ENCODE assay signal across 25 cellular contexts in the genomic region with DNA sequence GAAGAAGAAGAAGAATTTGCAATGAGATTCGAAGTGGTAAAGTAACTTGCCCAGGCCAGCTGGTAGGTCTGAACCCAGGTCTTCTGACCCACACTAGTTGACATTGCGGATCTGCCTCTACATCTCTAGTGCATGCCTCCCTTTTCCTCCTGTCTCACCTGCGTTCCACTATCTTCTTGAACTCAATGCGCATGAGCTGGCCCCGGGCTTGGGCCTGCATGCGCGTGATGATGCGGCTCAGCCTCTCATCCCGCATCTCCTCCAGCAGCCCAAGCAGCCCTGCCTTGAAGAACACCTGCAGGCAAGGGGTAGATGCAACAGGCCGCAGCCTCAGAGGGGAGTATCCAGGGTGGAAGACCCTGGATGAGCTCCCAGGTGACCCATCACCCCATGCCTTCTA. TPM values are rescaled to one million over a fixed set of nuclear protein-coding genes. Genes with fewer than 3 reads are reported as not detected.
DNase-seq lines count a peak whose midpoint lies in the region; ATAC-seq, FAIRE-seq and TF ChIP-seq lines count a peak whose summit lies in the region.
"Had no signal": no experiment of that assay in that cellular context is flagged by ENCODE, and none has a peak within 500 bp of the region (broad histone marks: within the 10 kb centered on the region; RNA-seq: fewer than 3 reads in every experiment).

No MANE protein-coding gene starts in this region.

- H2AFZ ChIP-seq in HepG2 (ENCODE audit: low read length) (no peak overlapping the region), neuronal stem cell (ENCODE audit: low read length) (no peak overlapping the region)
- H2AFZ ChIP-seq: GM23248 had no signal

- peak overlapping the region; percentile 99 for H3K27ac ChIP-seq in cardiac muscle cell
- no peak overlapping the region for H3K27ac ChIP-seq in HepG2 (ENCODE audit: extremely low read length, insufficient read depth, low read length)
- H3K27ac ChIP-seq in right lobe of liver = no peak overlapping the region
- no peak overlapping the region for H3K27ac ChIP-seq in neuronal stem cell (replicated peaks; ENCODE audit: low read length)
- H3K27ac ChIP-seq: GM23248 had no signal

- no peak overlapping the region for H2AK5ac ChIP-seq in neuronal stem cell (ENCODE audit: low read depth, low read length)

- no peak overlapping the region for H3K4me3 ChIP-seq in cardiac muscle cell
- H3K4me3 ChIP-seq in HepG2 (replicated peaks in 1 of 3; ENCODE audit: insufficient read depth in 1 of 3, low read depth in 2 of 3, low read length in 3 of 3) = no peak overlapping the region
- no peak overlapping the region for H3K4me3 ChIP-seq in right lobe of liver
- no peak overlapping the region for H3K4me3 ChIP-seq in neuronal stem cell (ENCODE audit: low read length in 2 of 2)
- H3K4me3 ChIP-seq: GM12878, GM23248, HAP-1 had no signal

- no peak overlapping the region for H3K4ac ChIP-seq in neuronal stem cell (ENCODE audit: low read length)

- in situ Hi-C loops in HepG2 (cut with HindIII; ENCODE audit: extremely low pct_ligation_motif_present, low pct_unique_long_range_greater_than_20kb) = no loop called here

- no peak for TF ChIP-seq POLR2A in HepG2 (IDR thresholded peaks at IDR 0.05; ENCODE audit: insufficient read depth in 1 of 2, low read depth in 2 of 2, low read length in 2 of 2)
- TF ChIP-seq POLR2A in right lobe of liver (IDR thresholded peaks at IDR 0.05) = no peak

- H3K79me2 ChIP-seq in HepG2 (ENCODE audit: insufficient read depth, low read length) = no peaks in the 10 kb centered on the region

- CTCF ChIA-PET in HepG2 (lab: Yijun Ruan, JAX; ENCODE audit: low intra/inter-chr PET ratio, low total read pairs) = no interaction called here

- H2BK120ac ChIP-seq in neuronal stem cell (ENCODE audit: low read depth, low read length) = no peak overlapping the region

- POLR2A ChIA-PET in HepG2 (lab: Yijun Ruan, JAX) = no interaction called here

- no peak overlapping the region for H2BK12ac ChIP-seq in neuronal stem cell (ENCODE audit: low read length)

- H4K20me1 ChIP-seq in HepG2 (ENCODE audit: insufficient read depth, low read length) = no peaks in the 10 kb centered on the region

- H3K4me2 ChIP-seq in HepG2 (ENCODE audit: low read depth, low read length) = no peak overlapping the region
- no peak overlapping the region for H3K4me2 ChIP-seq in neuronal stem cell (ENCODE audit: insufficient read depth, low read length, poor library complexity, severe bottlenecking)

- H3K79me1 ChIP-seq in neuronal stem cell (ENCODE audit: low read depth, low read length) = no peaks in the 10 kb centered on the region

- no peak for TF ChIP-seq RAD21 in HepG2 (CRISPR knock-in tag; IDR thresholded peaks at IDR 0.05)

- H4K8ac ChIP-seq in neuronal stem cell (ENCODE audit: low read depth, low read length) = no peak overlapping the region

- H4K91ac ChIP-seq in neuronal stem cell (ENCODE audit: low read depth, low read length, poor library complexity) = no peak overlapping the region

- ATAC-seq in left ventricle myocardium superior = no peak
- ATAC-seq in HepG2 = no peak
- no peak for ATAC-seq in right lobe of liver
- no peak for ATAC-seq in sciatic nerve
- ATAC-seq: GM12878 had no signal

- intact Hi-C loops in left ventricle myocardium superior (cut with micrococcal nuclease) (no loop called here), HepG2 (cut with micrococcal nuclease; ENCODE audit: unreplicated experiment) (no loop called here), right lobe of liver (cut with DNase I) (no loop called here), head of caudate nucleus (cut with DNase I) (no loop called here), sciatic nerve (cut with DNase I) (no loop called here)

- no peaks in the 10 kb centered on the region for H3K9me3 ChIP-seq in cardiac muscle cell (ENCODE audit: low read depth)
- no peaks in the 10 kb centered on the region for H3K9me3 ChIP-seq in HepG2 (ENCODE audit: low read length)
- H3K9me3 ChIP-seq in right lobe of liver = no peaks in the 10 kb centered on the region
- no peaks in the 10 kb centered on the region for H3K9me3 ChIP-seq in neuronal stem cell (replicated peaks in 1 of 2; ENCODE audit: control insufficient read depth in 2 of 2, insufficient read depth in 1 of 2, low read depth in 1 of 2, low read length in 2 of 2)
- H3K9me3 ChIP-seq: HAP-1 had no signal

- H3K14ac ChIP-seq in neuronal stem cell (ENCODE audit: low read length) = no peak overlapping the region

- H3K18ac ChIP-seq in neuronal stem cell (ENCODE audit: low read length) = no peak overlapping the region

- TF ChIP-seq EP300 in HepG2 (IDR thresholded peaks at IDR 0.05; ENCODE audit: low read depth in 2 of 2, low read length in 2 of 2) (no peak), HepG2 (CRISPR knock-in tag; IDR thresholded peaks at IDR 0.05; ENCODE audit: borderline replicate concordance) (no peak)

- 47% methylated on average over 10 of the region's 10 CpGs for WGBS in HepG2 (ENCODE audit: low lambda C conversion rate)
- WGBS in right lobe of liver (ENCODE audit: insufficient coverage, low coverage, low lambda C conversion rate, missing lambda C conversion rate) = 82% methylated on average over 9 of the region's 10 CpGs
- WGBS in neuronal stem cell (ENCODE audit: extremely low coverage in 2 of 2, insufficient read length in 2 of 2, insufficient replicate concordance in 1 of 2), 2 donors = no CpG with 5 or more reads among the region's 10 CpGs

- no peak overlapping the region for H3K23ac ChIP-seq in neuronal stem cell (ENCODE audit: low read depth, low read length, poor library complexity)

- H2BK5ac ChIP-seq in neuronal stem cell (ENCODE audit: low read length) = no peak overlapping the region

- peaks cover 23% of the 10 kb centered on the region for H3K4me1 ChIP-seq in cardiac muscle cell (ENCODE audit: low read depth)
- no peaks in the 10 kb centered on the region for H3K4me1 ChIP-seq in HepG2 (ENCODE audit: insufficient read depth, low read length)
- no peaks in the 10 kb centered on the region for H3K4me1 ChIP-seq in right lobe of liver
- peaks cover 0 to 3% of the 10 kb centered on the region in 2 donors for H3K4me1 ChIP-seq in neuronal stem cell (ENCODE audit: control insufficient read depth in 2 of 2, insufficient read depth in 1 of 2, low read depth in 1 of 2, low read length in 2 of 2)
- H3K4me1 ChIP-seq: HAP-1 had no signal

- DNase-seq in cardiac muscle cell (ENCODE audit: low read depth in 1 of 2, low spot score in 1 of 2) (no peak), left ventricle myocardium superior (no peak), HepG2 (ENCODE audit: low spot score) (no peak), right lobe of liver (no peak), neuronal stem cell (ENCODE audit: low spot score) (no peak), head of caudate nucleus (no peak), sciatic nerve (ENCODE audit: low spot score) (no peak)
- DNase-seq: 8988T; C1 segment of cervical spinal cord; CD4-positive, CD25-positive, alpha-beta regulatory T cell; CD8-positive, alpha-beta memory T cell; COR-L47; DMS 273 treated with DMSO at 0.1 percent for 48 hours; DMS53; DND-41; EL; GM23248 had no signal

- no TSS peak for BruUV-seq in HepG2 (replicated peaks; lab: Mats Ljungman, UMichigan)

- no peak for FAIRE-seq in HepG2 (lab: Jason Lieb, UNC)
- FAIRE-seq: GM12878, GM19239 had no signal

- peaks cover 99% of the 10 kb centered on the region for H3K36me3 ChIP-seq in cardiac muscle cell
- H3K36me3 ChIP-seq in HepG2 (replicated peaks in 1 of 2; ENCODE audit: control insufficient read depth in 1 of 2, insufficient read depth in 2 of 2, low read length in 2 of 2) = no peaks in the 10 kb centered on the region
- H3K36me3 ChIP-seq in right lobe of liver = no peaks in the 10 kb centered on the region
- H3K36me3 ChIP-seq in neuronal stem cell (replicated peaks in 1 of 2; ENCODE audit: control insufficient read depth in 2 of 2, insufficient read depth in 2 of 2, low read length in 2 of 2) = no peaks in the 10 kb centered on the region
- H3K36me3 ChIP-seq: HAP-1 had no signal

- H3K27me3 ChIP-seq in cardiac muscle cell (no peaks in the 10 kb centered on the region), HepG2 (ENCODE audit: control insufficient read depth in 1 of 2, insufficient read depth in 2 of 2, low read length in 2 of 2) (peaks cover 22 to 78% of the 10 kb centered on the region in 2 experiments), right lobe of liver (no peaks in the 10 kb centered on the region), neuronal stem cell (ENCODE audit: control insufficient read depth in 3 of 3, insufficient read depth in 3 of 3, low read depth in 1 of 3, low read length in 3 of 3) (peaks cover 0 to 24% (median 0%) of the 10 kb centered on the region in 3 experiments)

- H2BK15ac ChIP-seq in neuronal stem cell (ENCODE audit: low read length) = no peak overlapping the region

- TF ChIP-seq CTCF in cardiac muscle cell (IDR thresholded peaks at IDR 0.05; ENCODE audit: low read depth, low read length) (no peak), HepG2 (CRISPR knock-in tag; IDR thresholded peaks at IDR 0.05) (no peak), right lobe of liver (IDR thresholded peaks at IDR 0.05) (no peak)

- H3K9ac ChIP-seq in HepG2 (ENCODE audit: insufficient read depth, low read depth, low read length) = no peak overlapping the region
- peak overlapping the region; percentile 26 for H3K9ac ChIP-seq in neuronal stem cell (ENCODE audit: low read depth, low read length, poor library complexity)
- H3K9ac ChIP-seq: GM23248 had no signal

RNA-seq across cellular contexts. Expression of a gene that starts 11.9 kb away (rescaled TPM):
- total RNA-seq in cardiac muscle cell (4,520 and 8,484 TPM in 2 replicates), left ventricle myocardium superior (4,258 TPM), HepG2 (2016; rRNA removed; fragmentation: Illumina TruSeq; extraction: Trizol) (not detected in 2 replicates), right lobe of liver (under 1 TPM in 5 of 6 experiments, not detected in 1; 0.07 to 1.00 (median 0.13) TPM), sciatic nerve (not detected)
- polyA plus RNA-seq in cardiac muscle cell (2,795 and 4,145 TPM in 2 replicates), HepG2 (2011; rRNA removed) (0.01 TPM in 1 of 2 replicates, not detected in the other)
- not detected in 2 replicates for total RNA-seq in HepG2 (2016; cell fraction: cytosol; rRNA removed; fragmentation: Illumina TruSeq; extraction: Trizol; ENCODE audit: low read depth)
- not detected in 2 replicates for total RNA-seq in HepG2 (2016; cell fraction: insoluble cytoplasmic fraction; rRNA removed; fragmentation: Illumina TruSeq; extraction: Trizol)
- total RNA-seq in HepG2 (2016; cell fraction: membrane; rRNA removed; fragmentation: Illumina TruSeq; extraction: Trizol) = not detected in 2 replicates
- not detected in 2 replicates for total RNA-seq in HepG2 (2016; cell fraction: nucleus; rRNA removed; fragmentation: Illumina TruSeq; extraction: Trizol)
- not detected in 2 replicates for polyA plus RNA-seq in HepG2 (2011; cell fraction: cytosol; rRNA removed)
- polyA plus RNA-seq in HepG2 (2011; cell fraction: nucleus; rRNA removed) = not detected in 2 replicates
- not detected in 2 replicates for polyA plus RNA-seq in HepG2 (2012)
- not detected in 2 replicates for polyA plus RNA-seq in HepG2 (2016; cell fraction: cytosol; fragmentation: Illumina TruSeq; extraction: Trizol; ENCODE audit: low read depth)
- not detected in 2 replicates for polyA plus RNA-seq in HepG2 (2016; cell fraction: insoluble cytoplasmic fraction; fragmentation: Illumina TruSeq; extraction: Trizol; ENCODE audit: low read depth)
- not detected in 2 replicates for polyA plus RNA-seq in HepG2 (2016; cell fraction: membrane; fragmentation: Illumina TruSeq; extraction: Trizol; ENCODE audit: low read depth)
- not detected in 2 replicates for polyA plus RNA-seq in HepG2 (2016; cell fraction: nucleus; fragmentation: Illumina TruSeq; extraction: Trizol; ENCODE audit: insufficient read depth, low read depth)
- not detected in 2 replicates for polyA minus RNA-seq in HepG2 (2011; rRNA and poly(A)+ RNA removed; ENCODE audit: low replicate concordance)
- not detected in 2 replicates for polyA minus RNA-seq in HepG2 (2011; cell fraction: cytosol; rRNA and poly(A)+ RNA removed)
- not detected in 2 replicates for polyA minus RNA-seq in HepG2 (2011; cell fraction: nucleus; rRNA and poly(A)+ RNA removed)
- 0.03 TPM for polyA plus RNA-seq in neuronal stem cell (2013, experiment 1 of 2)
- polyA plus RNA-seq in neuronal stem cell (2013, experiment 2 of 2) = 0.04 TPM
- total RNA-seq: A673; CD4-positive, CD25-positive, alpha-beta regulatory T cell; G401; GM12878; GM23248; H4; HT-29 had no signal
- polyA plus RNA-seq: AG04450; CD4-positive, CD25-positive, alpha-beta regulatory T cell; CD8-positive, alpha-beta memory T cell; GM23248 had no signal

RNA-seq across cellular contexts. Expression of a gene that starts 19.3 kb away (rescaled TPM):
- 0.21 and 0.49 TPM in 2 replicates for total RNA-seq in cardiac muscle cell
- polyA plus RNA-seq in cardiac muscle cell = 25.2 and 31.4 TPM in 2 replicates
- total RNA-seq in left ventricle myocardium superior = not detected
- total RNA-seq in HepG2 (2016; rRNA removed; fragmentation: Illumina TruSeq; extraction: Trizol) = not detected in 2 replicates
- total RNA-seq in HepG2 (2016; cell fraction: cytosol; rRNA removed; fragmentation: Illumina TruSeq; extraction: Trizol; ENCODE audit: low read depth) = not detected in 2 replicates
- total RNA-seq in HepG2 (2016; cell fraction: insoluble cytoplasmic fraction; rRNA removed; fragmentation: Illumina TruSeq; extraction: Trizol) = not detected in 2 replicates
- total RNA-seq in HepG2 (2016; cell fraction: membrane; rRNA removed; fragmentation: Illumina TruSeq; extraction: Trizol) = not detected in 2 replicates
- not detected in 2 replicates for total RNA-seq in HepG2 (2016; cell fraction: nucleus; rRNA removed; fragmentation: Illumina TruSeq; extraction: Trizol)
- polyA plus RNA-seq in HepG2 (2011; rRNA removed) = not detected in 2 replicates
- not detected in 2 replicates for polyA plus RNA-seq in HepG2 (2011; cell fraction: cytosol; rRNA removed)
- polyA plus RNA-seq in HepG2 (2011; cell fraction: nucleus; rRNA removed) = not detected in 2 replicates
- not detected in 2 replicates for polyA plus RNA-seq in HepG2 (2012)
- not detected in 2 replicates for polyA plus RNA-seq in HepG2 (2016; cell fraction: cytosol; fragmentation: Illumina TruSeq; extraction: Trizol; ENCODE audit: low read depth)
- polyA plus RNA-seq in HepG2 (2016; cell fraction: insoluble cytoplasmic fraction; fragmentation: Illumina TruSeq; extraction: Trizol; ENCODE audit: low read depth) = not detected in 2 replicates
- polyA plus RNA-seq in HepG2 (2016; cell fraction: membrane; fragmentation: Illumina TruSeq; extraction: Trizol; ENCODE audit: low read depth) = not detected in 2 replicates
- polyA plus RNA-seq in HepG2 (2016; cell fraction: nucleus; fragmentation: Illumina TruSeq; extraction: Trizol; ENCODE audit: insufficient read depth, low read depth) = not detected in 2 replicates
- not detected in 2 replicates for polyA minus RNA-seq in HepG2 (2011; rRNA and poly(A)+ RNA removed; ENCODE audit: low replicate concordance)
- polyA minus RNA-seq in HepG2 (2011; cell fraction: cytosol; rRNA and poly(A)+ RNA removed) = not detected in 2 replicates
- polyA minus RNA-seq in HepG2 (2011; cell fraction: nucleus; rRNA and poly(A)+ RNA removed) = not detected in 2 replicates
- under 1 TPM in 2 of 6 experiments, not detected in 4; 0.32 to 0.49 TPM for total RNA-seq in right lobe of liver
- polyA plus RNA-seq in neuronal stem cell (2013, experiment 1 of 2) = 5.0 TPM
- polyA plus RNA-seq in neuronal stem cell (2013, experiment 2 of 2) = 4.4 TPM
- total RNA-seq in sciatic nerve = 75.3 TPM
- total RNA-seq: A673; CD8-positive, alpha-beta memory T cell; G401; GM12878; GM23248; H4; HT-29 had no signal
- polyA plus RNA-seq: CD4-positive, CD25-positive, alpha-beta regulatory T cell; CD8-positive, alpha-beta memory T cell; GM12878; GM23248 had no signal

RNA-seq across cellular contexts. Expression of a gene that starts 23.5 kb away (rescaled TPM):
- total RNA-seq in cardiac muscle cell = not detected in 2 replicates
- 3.2 and 7.9 TPM in 2 replicates for polyA plus RNA-seq in cardiac muscle cell
- not detected for total RNA-seq in left ventricle myocardium superior
- not detected in 2 replicates for total RNA-seq in HepG2 (2016; rRNA removed; fragmentation: Illumina TruSeq; extraction: Trizol)
- not detected in 2 replicates for total RNA-seq in HepG2 (2016; cell fraction: cytosol; rRNA removed; fragmentation: Illumina TruSeq; extraction: Trizol; ENCODE audit: low read depth)
- total RNA-seq in HepG2 (2016; cell fraction: insoluble cytoplasmic fraction; rRNA removed; fragmentation: Illumina TruSeq; extraction: Trizol) = not detected in 2 replicates
- not detected in 2 replicates for total RNA-seq in HepG2 (2016; cell fraction: membrane; rRNA removed; fragmentation: Illumina TruSeq; extraction: Trizol)
- not detected in 2 replicates for total RNA-seq in HepG2 (2016; cell fraction: nucleus; rRNA removed; fragmentation: Illumina TruSeq; extraction: Trizol)
- polyA plus RNA-seq in HepG2 (2011; rRNA removed) = not detected in 2 replicates
- not detected in 2 replicates for polyA plus RNA-seq in HepG2 (2011; cell fraction: cytosol; rRNA removed)
- not detected in 2 replicates for polyA plus RNA-seq in HepG2 (2011; cell fraction: nucleus; rRNA removed)
- polyA plus RNA-seq in HepG2 (2012) = not detected in 2 replicates
- polyA plus RNA-seq in HepG2 (2016; cell fraction: cytosol; fragmentation: Illumina TruSeq; extraction: Trizol; ENCODE audit: low read depth) = not detected in 2 replicates
- polyA plus RNA-seq in HepG2 (2016; cell fraction: insoluble cytoplasmic fraction; fragmentation: Illumina TruSeq; extraction: Trizol; ENCODE audit: low read depth) = not detected in 2 replicates
- not detected in 2 replicates for polyA plus RNA-seq in HepG2 (2016; cell fraction: membrane; fragmentation: Illumina TruSeq; extraction: Trizol; ENCODE audit: low read depth)
- polyA plus RNA-seq in HepG2 (2016; cell fraction: nucleus; fragmentation: Illumina TruSeq; extraction: Trizol; ENCODE audit: insufficient read depth, low read depth) = not detected in 2 replicates
- polyA minus RNA-seq in HepG2 (2011; rRNA and poly(A)+ RNA removed; ENCODE audit: low replicate concordance) = not detected in 2 replicates
- polyA minus RNA-seq in HepG2 (2011; cell fraction: cytosol; rRNA and poly(A)+ RNA removed) = not detected in 2 replicates
- polyA minus RNA-seq in HepG2 (2011; cell fraction: nucleus; rRNA and poly(A)+ RNA removed) = not detected in 2 replicates
- total RNA-seq in right lobe of liver = not detected
- polyA plus RNA-seq in neuronal stem cell (2013, experiment 1 of 2) = not detected
- not detected for polyA plus RNA-seq in neuronal stem cell (2013, experiment 2 of 2)
- total RNA-seq in sciatic nerve = not detected
- total RNA-seq: A673; CD4-positive, CD25-positive, alpha-beta regulatory T cell; CD8-positive, alpha-beta memory T cell; G401; GM12878; GM23248; H4; HT-29 had no signal
- polyA plus RNA-seq: AG04450; CD4-positive, CD25-positive, alpha-beta regulatory T cell; CD8-positive, alpha-beta memory T cell; GM12878; GM23248 had no signal

RNA-seq across cellular contexts. Expression of a gene that starts 31.2 kb away (rescaled TPM):
- total RNA-seq in cardiac muscle cell (20.5 and 36.6 TPM in 2 replicates), left ventricle myocardium superior (3.3 TPM), HepG2 (2016; rRNA removed; fragmentation: Illumina TruSeq; extraction: Trizol) (not detected in 2 replicates), right lobe of liver (under 1 TPM; 0.19 to 0.60 (median 0.39) TPM), sciatic nerve (46.6 TPM)
- polyA plus RNA-seq in cardiac muscle cell (16.7 and 22.2 TPM in 2 replicates), HepG2 (2011; rRNA removed) (not detected in 2 replicates)
- total RNA-seq in HepG2 (2016; cell fraction: cytosol; rRNA removed; fragmentation: Illumina TruSeq; extraction: Trizol; ENCODE audit: low read depth) = not detected in 2 replicates
- total RNA-seq in HepG2 (2016; cell fraction: insoluble cytoplasmic fraction; rRNA removed; fragmentation: Illumina TruSeq; extraction: Trizol) = not detected in 2 replicates
- not detected in 2 replicates for total RNA-seq in HepG2 (2016; cell fraction: membrane; rRNA removed; fragmentation: Illumina TruSeq; extraction: Trizol)
- total RNA-seq in HepG2 (2016; cell fraction: nucleus; rRNA removed; fragmentation: Illumina TruSeq; extraction: Trizol) = not detected in 2 replicates
- polyA plus RNA-seq in HepG2 (2011; cell fraction: cytosol; rRNA removed) = 0.03 and 0.04 TPM in 2 replicates
- 0.05 TPM in 2 replicates for polyA plus RNA-seq in HepG2 (2011; cell fraction: nucleus; rRNA removed)
- polyA plus RNA-seq in HepG2 (2012) = not detected in 2 replicates
- not detected in 2 replicates for polyA plus RNA-seq in HepG2 (2016; cell fraction: cytosol; fragmentation: Illumina TruSeq; extraction: Trizol; ENCODE audit: low read depth)
- polyA plus RNA-seq in HepG2 (2016; cell fraction: insoluble cytoplasmic fraction; fragmentation: Illumina TruSeq; extraction: Trizol; ENCODE audit: low read depth) = not detected in 2 replicates
- not detected in 2 replicates for polyA plus RNA-seq in HepG2 (2016; cell fraction: membrane; fragmentation: Illumina TruSeq; extraction: Trizol; ENCODE audit: low read depth)
- not detected in 2 replicates for polyA plus RNA-seq in HepG2 (2016; cell fraction: nucleus; fragmentation: Illumina TruSeq; extraction: Trizol; ENCODE audit: insufficient read depth, low read depth)
- polyA minus RNA-seq in HepG2 (2011; rRNA and poly(A)+ RNA removed; ENCODE audit: low replicate concordance) = not detected in 2 replicates
- not detected in 2 replicates for polyA minus RNA-seq in HepG2 (2011; cell fraction: cytosol; rRNA and poly(A)+ RNA removed)
- not detected in 2 replicates for polyA minus RNA-seq in HepG2 (2011; cell fraction: nucleus; rRNA and poly(A)+ RNA removed)
- 74.5 TPM for polyA plus RNA-seq in neuronal stem cell (2013, experiment 1 of 2)
- 74.5 TPM for polyA plus RNA-seq in neuronal stem cell (2013, experiment 2 of 2)
- total RNA-seq: CD4-positive, CD25-positive, alpha-beta regulatory T cell; CD8-positive, alpha-beta memory T cell; G401; H4; HT-29 had no signal
- polyA plus RNA-seq: CD4-positive, CD25-positive, alpha-beta regulatory T cell; CD8-positive, alpha-beta memory T cell; GM12878 had no signal

RNA-seq across cellular contexts. Expression of a gene that starts 39.3 kb away (rescaled TPM):
- total RNA-seq in cardiac muscle cell = 82.8 and 134 TPM in 2 replicates
- polyA plus RNA-seq in cardiac muscle cell = 66.2 and 117 TPM in 2 replicates
- total RNA-seq in left ventricle myocardium superior = 12,717 TPM
- 0.04 TPM in 1 of 2 replicates, not detected in the other for total RNA-seq in HepG2 (2016; rRNA removed; fragmentation: Illumina TruSeq; extraction: Trizol)
- total RNA-seq in HepG2 (2016; cell fraction: cytosol; rRNA removed; fragmentation: Illumina TruSeq; extraction: Trizol; ENCODE audit: low read depth) = not detected in 2 replicates
- not detected in 2 replicates for total RNA-seq in HepG2 (2016; cell fraction: insoluble cytoplasmic fraction; rRNA removed; fragmentation: Illumina TruSeq; extraction: Trizol)
- total RNA-seq in HepG2 (2016; cell fraction: membrane; rRNA removed; fragmentation: Illumina TruSeq; extraction: Trizol) = not detected in 2 replicates
- total RNA-seq in HepG2 (2016; cell fraction: nucleus; rRNA removed; fragmentation: Illumina TruSeq; extraction: Trizol) = 0.06 TPM in 1 of 2 replicates, not detected in the other
- 0.01 and 0.04 TPM in 2 replicates for polyA plus RNA-seq in HepG2 (2011; rRNA removed)
- 0.01 TPM in 2 replicates for polyA plus RNA-seq in HepG2 (2011; cell fraction: cytosol; rRNA removed)
- polyA plus RNA-seq in HepG2 (2011; cell fraction: nucleus; rRNA removed) = 0.02 and 0.08 TPM in 2 replicates
- polyA plus RNA-seq in HepG2 (2012) = 0.05 and 0.07 TPM in 2 replicates
- polyA plus RNA-seq in HepG2 (2016; cell fraction: cytosol; fragmentation: Illumina TruSeq; extraction: Trizol; ENCODE audit: low read depth) = not detected in 2 replicates
- polyA plus RNA-seq in HepG2 (2016; cell fraction: insoluble cytoplasmic fraction; fragmentation: Illumina TruSeq; extraction: Trizol; ENCODE audit: low read depth) = 0.04 and 0.05 TPM in 2 replicates
- not detected in 2 replicates for polyA plus RNA-seq in HepG2 (2016; cell fraction: membrane; fragmentation: Illumina TruSeq; extraction: Trizol; ENCODE audit: low read depth)
- polyA plus RNA-seq in HepG2 (2016; cell fraction: nucleus; fragmentation: Illumina TruSeq; extraction: Trizol; ENCODE audit: insufficient read depth, low read depth) = not detected in 2 replicates
- 0.28 TPM in 1 of 2 replicates, not detected in the other for polyA minus RNA-seq in HepG2 (2011; rRNA and poly(A)+ RNA removed; ENCODE audit: low replicate concordance)
- 0.10 TPM in 1 of 2 replicates, not detected in the other for polyA minus RNA-seq in HepG2 (2011; cell fraction: cytosol; rRNA and poly(A)+ RNA removed)
- polyA minus RNA-seq in HepG2 (2011; cell fraction: nucleus; rRNA and poly(A)+ RNA removed) = not detected in 2 replicates
- 1 to 10 TPM in 1 of 6 experiments, under 1 TPM in 5; 0.30 to 5.6 (median 0.60) TPM for total RNA-seq in right lobe of liver
- polyA plus RNA-seq in neuronal stem cell (2013, experiment 1 of 2) = 0.20 TPM
- polyA plus RNA-seq in neuronal stem cell (2013, experiment 2 of 2) = 0.19 TPM
- total RNA-seq in sciatic nerve = 0.18 TPM
- total RNA-seq: A673; CD4-positive, CD25-positive, alpha-beta regulatory T cell; CD8-positive, alpha-beta memory T cell; G401; GM23248; H4; HT-29 had no signal
- polyA plus RNA-seq: AG04450; CD4-positive, CD25-positive, alpha-beta regulatory T cell; CD8-positive, alpha-beta memory T cell; GM23248 had no signal

Comparison
In these comparisons a context has a peak if more than half of its experiments do, and no peak if none do; other contexts are left out.
1. RNA of a gene that starts 11.9 kb away (total RNA-seq): 4,520 to 8,484 TPM in cardiac muscle cell and 4,258 TPM in left ventricle myocardium superior (single experiment); 0.07 to 1.00 TPM in right lobe of liver, not detected in HepG2 and not detected in sciatic nerve (single experiment); every median in the first group is over 1,000 times any median in the second.
2. RNA of a gene that starts 19.3 kb away (total RNA-seq): 75.3 TPM in sciatic nerve (single experiment); 0.21 to 0.49 TPM in cardiac muscle cell, 0.32 to 0.49 TPM in right lobe of liver, not detected in left ventricle myocardium superior (single experiment) and not detected in HepG2; every median in the first group is over 10 times any median in the second.